Comparison of ENCODE assay signal across 1 cellular context in the genomic region with DNA sequence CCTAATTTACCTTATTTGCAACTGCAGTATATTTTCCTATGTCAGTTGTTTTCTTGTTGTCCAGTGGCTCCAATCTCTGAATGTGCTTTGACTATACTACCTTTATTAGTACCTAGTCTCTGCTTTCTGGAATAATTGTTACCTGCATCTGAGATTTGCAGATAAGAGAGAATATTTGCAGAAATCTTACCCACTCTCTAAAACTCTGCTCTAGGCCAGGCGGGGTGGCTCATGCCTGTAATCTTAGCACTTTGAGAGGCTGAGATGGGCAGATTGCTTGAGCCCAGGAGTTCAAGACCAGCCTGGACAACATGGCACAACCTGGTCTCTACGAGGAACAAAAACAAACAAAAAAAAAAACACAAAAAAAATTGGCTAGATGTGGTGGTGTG.
TF ChIP-seq lines count a peak whose summit lies in the region.

No MANE protein-coding gene starts in this region.

TF ChIP-seq in A549, 52 proteins besides CTCF, POLR2A, EP300 and RAD21 (continued from another document):
- TF ChIP-seq SMC3 (IDR thresholded peaks at IDR 0.05) (no peak), JUNB (IDR thresholded peaks at IDR 0.05) (no peak), KDM1A (IDR thresholded peaks at IDR 0.05; ENCODE audit: low read depth) (no peak)
TF ChIP-seq in A549: peak in this region for 0.
